6 cellular contexts compared by ENCODE assay signal in the genomic region with DNA sequence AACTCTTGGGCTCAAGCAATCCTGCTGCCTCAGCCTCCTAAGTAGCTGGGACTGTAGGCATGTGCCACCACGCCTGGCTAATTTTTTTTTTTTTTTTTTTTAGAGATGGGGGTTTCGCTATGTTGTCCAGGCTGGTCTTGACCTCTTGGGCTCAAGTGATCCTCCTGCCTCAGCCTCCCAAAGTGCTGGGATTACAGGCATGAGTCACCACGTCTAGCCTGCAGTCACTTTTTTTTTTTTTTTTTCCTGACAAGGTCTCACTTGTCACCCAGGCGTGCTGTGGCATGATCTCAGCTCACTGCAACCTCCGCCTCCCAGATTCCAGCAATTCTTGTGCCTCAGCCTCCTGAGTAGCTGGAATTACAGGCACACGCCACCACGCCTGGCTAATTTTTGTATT. TPM values are rescaled to one million over a fixed set of nuclear protein-coding genes. Genes with fewer than 3 reads are reported as not detected.
A peak's percentile ranks its signal among the peaks of the same experiment; 100 is the strongest.
DNase-seq lines count a peak whose midpoint lies in the region; FAIRE-seq and TF ChIP-seq lines count a peak whose summit lies in the region.
"Not testable (repeated sequence)": the region's sequence is repeated elsewhere in the genome, so short reads cannot be mapped to it uniquely, and the experiment has no call there.

No MANE protein-coding gene starts in this region.

- peaks cover 20% of the 10 kb centered on the region for H3K4me1 Mint-ChIP-seq in MCF 10A (ENCODE audit: insufficient read depth, unreplicated experiment)

- H3K36me3 ChIP-seq in keratinocyte (ENCODE audit: control insufficient read depth in 2 of 2, extremely low read depth in 1 of 2, insufficient read depth in 2 of 2, low read length in 2 of 2): not testable (repeated sequence)
- peaks cover 0 to 11% of the 10 kb centered on the region in 2 donors for H3K36me3 ChIP-seq in neuronal stem cell (replicated peaks in 1 of 2; ENCODE audit: control insufficient read depth in 2 of 2, insufficient read depth in 2 of 2, low read length in 2 of 2)

- H3K27ac Mint-ChIP-seq in MCF 10A (ENCODE audit: low read depth, unreplicated experiment): not testable (repeated sequence)

- H2BK5ac ChIP-seq in neuronal stem cell (ENCODE audit: low read length): not testable (repeated sequence)

- intact Hi-C loops in MCF 10A (cut with micrococcal nuclease): not testable (repeated sequence)

- not testable (repeated sequence) for H2BK15ac ChIP-seq in neuronal stem cell (ENCODE audit: low read length)

- not testable (repeated sequence) for H4K91ac ChIP-seq in neuronal stem cell (ENCODE audit: low read depth, low read length, poor library complexity)

- H3K9me3 Mint-ChIP-seq in MCF 10A (ENCODE audit: unreplicated experiment): not testable (repeated sequence)

- H3K79me1 ChIP-seq in neuronal stem cell (ENCODE audit: low read depth, low read length): not testable (repeated sequence)

- not testable (repeated sequence) for H2AK5ac ChIP-seq in neuronal stem cell (ENCODE audit: low read depth, low read length)

- H3K27me3 Mint-ChIP-seq in MCF 10A (ENCODE audit: insufficient read depth, unreplicated experiment): not testable (repeated sequence)

- not testable (repeated sequence) for FAIRE-seq in keratinocyte (lab: Jason Lieb, UNC)

- not testable (repeated sequence) for H3K23ac ChIP-seq in neuronal stem cell (ENCODE audit: low read depth, low read length, poor library complexity)

- H3K36me3 Mint-ChIP-seq in MCF 10A (ENCODE audit: insufficient read depth, unreplicated experiment): not testable (repeated sequence)

- BruUV-seq in MCF 10A (replicated peaks; lab: Mats Ljungman, UMichigan): not testable (repeated sequence)

- TF ChIP-seq EP300 in Ishikawa (IDR thresholded peaks at IDR 0.05; ENCODE audit: borderline replicate concordance): not testable (repeated sequence)

- not testable (repeated sequence) for H3K4me1 ChIP-seq in keratinocyte (ENCODE audit: control insufficient read depth, extremely low read depth, insufficient read depth, low read length); neuronal stem cell (ENCODE audit: control insufficient read depth in 2 of 2, insufficient read depth in 1 of 2, low read depth in 1 of 2, low read length in 2 of 2)

- TF ChIP-seq RAD21 in Ishikawa (IDR thresholded peaks at IDR 0.05; ENCODE audit: low read depth): not testable (repeated sequence)

- H3K4me3 Mint-ChIP-seq in MCF 10A (ENCODE audit: unreplicated experiment): not testable (repeated sequence)

- dilution Hi-C loops in keratinocyte (cut with MboI; ENCODE audit: extremely low pct_ligation_motif_present, low sequenced_read_pairs): not testable (repeated sequence)

- POLR2A ChIA-PET in MCF 10A (lab: Yijun Ruan, JAX): interaction anchor here (0.7 to 1.8 kb wide), 4 partner anchors 19 to 204 kb away, joined by 4 to 7 read pairs (median 4); a partner anchor contains a TSS

- H2BK12ac ChIP-seq in neuronal stem cell (ENCODE audit: low read length): not testable (repeated sequence)

- not testable (repeated sequence) for H3K9me1 ChIP-seq in keratinocyte (ENCODE audit: control insufficient read depth, extremely low read depth, insufficient read depth, low read length)

- H3K9me3 ChIP-seq in keratinocyte (ENCODE audit: control insufficient read depth, low read depth, low read length); neuronal stem cell (replicated peaks in 1 of 2; ENCODE audit: control insufficient read depth in 2 of 2, insufficient read depth in 1 of 2, low read depth in 1 of 2, low read length in 2 of 2): not testable (repeated sequence)

- CTCF ChIA-PET in MCF 10A (lab: Yijun Ruan, JAX): interaction anchor here (0.6 to 1.4 kb wide), 7 partner anchors 11 to 44 kb away, joined by 3 to 10 read pairs (median 3); no protein-coding TSS in a partner anchor

- not testable (repeated sequence) for H3K18ac ChIP-seq in neuronal stem cell (ENCODE audit: low read length)

- H3K14ac ChIP-seq in neuronal stem cell (ENCODE audit: low read length): peak overlapping the region; percentile 44

- H3K4ac ChIP-seq in neuronal stem cell (ENCODE audit: low read length): not testable (repeated sequence)

- DNase-seq in ELF-1 (ENCODE audit: low read depth, low spot score) (peak; percentile 39), MCF 10A (ENCODE audit: unreplicated experiment) (peak; percentile 47), keratinocyte (ENCODE audit: low read depth, low spot score) (peak; percentile 64)
- not testable (repeated sequence) for DNase-seq in epithelial cell of prostate (ENCODE audit: low read depth, low spot score); neuronal stem cell (ENCODE audit: low spot score)

- TF ChIP-seq CTCF in MCF 10A (IDR thresholded peaks at IDR 0.05; ENCODE audit: unreplicated experiment); keratinocyte (optimal IDR thresholded peaks at IDR 0.05 in 1 of 3, IDR thresholded peaks at IDR 0.05 in 1 of 3, conservative IDR thresholded peaks at IDR 0.05 in 1 of 3; ENCODE audit: extremely low read depth in 1 of 3, insufficient read depth in 2 of 3, low read length in 3 of 3): not testable (repeated sequence)

- not testable (repeated sequence) for H2BK120ac ChIP-seq in neuronal stem cell (ENCODE audit: low read depth, low read length)

- H4K8ac ChIP-seq in neuronal stem cell (ENCODE audit: low read depth, low read length): not testable (repeated sequence)

- not testable (repeated sequence) for H3K4me2 ChIP-seq in keratinocyte (ENCODE audit: control insufficient read depth, extremely low read depth, insufficient read depth, low read depth, low read length); neuronal stem cell (ENCODE audit: insufficient read depth, low read length, poor library complexity, severe bottlenecking)

- not testable (repeated sequence) for H2AFZ ChIP-seq in keratinocyte (ENCODE audit: control insufficient read depth, low read length); neuronal stem cell (ENCODE audit: low read length)

- no CpG with 5 or more reads among the region's 7 CpGs for WGBS in neuronal stem cell (ENCODE audit: extremely low coverage in 2 of 2, insufficient read length in 2 of 2, insufficient replicate concordance in 1 of 2), 2 donors

- H4K20me1 ChIP-seq in keratinocyte (ENCODE audit: control insufficient read depth, extremely low read depth, insufficient read depth, low read length): not testable (repeated sequence)

- H3K27ac ChIP-seq in epithelial cell of prostate: peak overlapping the region; percentile 14
- peak overlapping the region; percentile 30 for H3K27ac ChIP-seq in keratinocyte (ENCODE audit: control insufficient read depth, insufficient read depth, low read length)
- not testable (repeated sequence) for H3K27ac ChIP-seq in neuronal stem cell (replicated peaks; ENCODE audit: low read length)

- H3K27me3 ChIP-seq in keratinocyte (ENCODE audit: control insufficient read depth, extremely low read depth, insufficient read depth, low read length); neuronal stem cell (ENCODE audit: control insufficient read depth in 3 of 3, insufficient read depth in 3 of 3, low read depth in 1 of 3, low read length in 3 of 3): not testable (repeated sequence)

- not testable (repeated sequence) for H3K9ac ChIP-seq in keratinocyte (ENCODE audit: control insufficient read depth, extremely low read depth, insufficient read depth, low read length); neuronal stem cell (ENCODE audit: low read depth, low read length, poor library complexity)

- peaks cover 89% of the 10 kb centered on the region for H3K79me2 ChIP-seq in keratinocyte (ENCODE audit: control insufficient read depth, insufficient read depth, low read length)

- not testable (repeated sequence) for H3K4me3 ChIP-seq in keratinocyte (ENCODE audit: control insufficient read depth in 2 of 3, extremely low read depth in 1 of 3, insufficient read depth in 2 of 3, low read depth in 1 of 3, low read length in 3 of 3); neuronal stem cell (ENCODE audit: low read length in 2 of 2)

TF ChIP-seq in Ishikawa, 13 proteins besides CTCF, POLR2A, EP300 and RAD21:
- TF ChIP-seq TEAD4 (IDR thresholded peaks at IDR 0.05): peak; percentile 17; the same call in 1 of the 2 replicates

RNA-seq across cellular contexts. Expression of a gene that starts 19.3 kb away (rescaled TPM):
- total RNA-seq in MCF 10A (2022): 164 and 169 TPM in 2 replicates
- 107 to 195 TPM (median 120 TPM) in 3 replicates for polyA plus RNA-seq in keratinocyte
- polyA plus RNA-seq in keratinocyte (2011; ENCODE audit: low read depth): 38.3 TPM
- polyA plus RNA-seq in keratinocyte (2011; cell fraction: cytosol; rRNA removed): 54.9 and 118 TPM in 2 replicates
- polyA plus RNA-seq in keratinocyte (2011; cell fraction: nucleus; rRNA removed): 181 and 205 TPM in 2 replicates
- polyA plus RNA-seq in keratinocyte (2012; ENCODE audit: low replicate concordance): 58.0 and 113 TPM in 2 replicates
- 63.2 to 126 TPM (median 72.7 TPM) in 3 replicates for polyA minus RNA-seq in keratinocyte
- polyA minus RNA-seq in keratinocyte (2011; cell fraction: cytosol; rRNA and poly(A)+ RNA removed): 83.1 TPM
- polyA minus RNA-seq in keratinocyte (2011; cell fraction: nucleus; rRNA and poly(A)+ RNA removed): 84.3 and 219 TPM in 2 replicates
- 78.4 TPM for polyA plus RNA-seq in neuronal stem cell (2013, experiment 1 of 2)
- polyA plus RNA-seq in neuronal stem cell (2013, experiment 2 of 2): 81.9 TPM
